In genomic region chr12:55829967-55830600, GRCh38 we compare ENCODE assay signal across 1 cellular context.
A peak's percentile ranks its signal among the peaks of the same experiment; 100 is the strongest.
TF ChIP-seq lines count a peak whose summit lies in the region.

No MANE protein-coding gene starts in this region.

TF ChIP-seq in HepG2, 621 proteins besides CTCF, POLR2A, EP300 and RAD21 (continued from another document and continues in another):
- TF ChIP-seq, protein P1, sequence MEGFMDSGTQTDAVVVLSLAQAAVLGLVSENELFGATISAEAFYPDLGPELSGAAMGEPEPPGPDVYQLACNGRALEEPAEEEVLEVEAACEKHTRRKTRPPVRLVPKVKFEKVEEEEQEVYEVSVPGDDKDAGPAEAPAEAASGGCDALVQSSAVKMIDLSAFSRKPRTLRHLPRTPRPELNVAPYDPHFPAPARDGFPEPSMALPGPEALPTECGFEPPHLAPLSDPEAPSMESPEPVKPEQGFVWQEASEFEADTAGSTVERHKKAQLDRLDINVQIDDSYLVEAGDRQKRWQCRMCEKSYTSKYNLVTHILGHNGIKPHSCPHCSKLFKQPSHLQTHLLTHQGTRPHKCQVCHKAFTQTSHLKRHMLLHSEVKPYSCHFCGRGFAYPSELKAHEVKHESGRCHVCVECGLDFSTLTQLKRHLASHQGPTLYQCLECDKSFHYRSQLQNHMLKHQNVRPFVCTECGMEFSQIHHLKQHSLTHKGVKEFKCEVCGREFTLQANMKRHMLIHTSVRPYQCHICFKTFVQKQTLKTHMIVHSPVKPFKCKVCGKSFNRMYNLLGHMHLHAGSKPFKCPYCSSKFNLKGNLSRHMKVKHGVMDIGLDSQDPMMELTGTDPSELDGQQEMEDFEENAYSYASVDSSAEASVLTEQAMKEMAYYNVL (CRISPR knock-in tag; IDR thresholded peaks at IDR 0.05; ENCODE audit: borderline replicate concordance): peak; percentile 16; the same call in 1 of the 2 replicates
- TF ChIP-seq NFIB (CRISPR knock-in tag; IDR thresholded peaks at IDR 0.05; ENCODE audit: borderline replicate concordance) (no peak), DDIT3 (CRISPR knock-in tag; IDR thresholded peaks at IDR 0.05) (no peak), CSRNP2 (CRISPR knock-in tag; conservative IDR thresholded peaks at IDR 0.05; ENCODE audit: low read depth) (no peak), SP2 (CRISPR knock-in tag; IDR thresholded peaks at IDR 0.05) (no peak), HOXD1 (CRISPR knock-in tag; IDR thresholded peaks at IDR 0.05) (no peak), ISL2 (CRISPR knock-in tag; IDR thresholded peaks at IDR 0.05) (no peak), CBX5 (CRISPR knock-in tag; IDR thresholded peaks at IDR 0.05; ENCODE audit: borderline replicate concordance) (no peak), ZNF75D (CRISPR knock-in tag; IDR thresholded peaks at IDR 0.05; ENCODE audit: borderline replicate concordance) (no peak), DMTF1 (CRISPR knock-in tag; IDR thresholded peaks at IDR 0.05) (no peak), NRL (CRISPR knock-in tag; IDR thresholded peaks at IDR 0.05; ENCODE audit: borderline replicate concordance) (no peak), NCOA1 (CRISPR knock-in tag; IDR thresholded peaks at IDR 0.05) (no peak; the same call in none of the 2 replicates), ZNF350 (CRISPR knock-in tag; IDR thresholded peaks at IDR 0.05; ENCODE audit: borderline replicate concordance, low read depth) (no peak), ZNF512B (CRISPR knock-in tag; IDR thresholded peaks at IDR 0.05; ENCODE audit: borderline replicate concordance) (no peak), ZNF678 (CRISPR knock-in tag; IDR thresholded peaks at IDR 0.05) (no peak), ZC3H4 (CRISPR knock-in tag; IDR thresholded peaks at IDR 0.05; ENCODE audit: borderline replicate concordance) (peak; percentile 27; the same call in 1 of the 2 replicates), ZNF430 (CRISPR knock-in tag; IDR thresholded peaks at IDR 0.05) (no peak), GLI4 (CRISPR knock-in tag; IDR thresholded peaks at IDR 0.05; ENCODE audit: borderline replicate concordance) (0 out of 2 replicates have a peak, but pooled peaks have one; percentile 11), CHD2 (IDR thresholded peaks at IDR 0.05; ENCODE audit: low read depth, low read length) (no peak), ZBTB4 (CRISPR knock-in tag; IDR thresholded peaks at IDR 0.05; ENCODE audit: borderline replicate concordance) (no peak), TRIM24 (CRISPR knock-in tag; IDR thresholded peaks at IDR 0.05) (no peak), ZNF776 (CRISPR knock-in tag; IDR thresholded peaks at IDR 0.05) (no peak), ZNF7 (CRISPR knock-in tag; IDR thresholded peaks at IDR 0.05) (no peak), THAP8 (CRISPR knock-in tag; IDR thresholded peaks at IDR 0.05; ENCODE audit: borderline replicate concordance) (no peak), ZSCAN22 (CRISPR knock-in tag; IDR thresholded peaks at IDR 0.05) (no peak), DRAP1 (CRISPR knock-in tag; IDR thresholded peaks at IDR 0.05) (0 out of 2 replicates have a peak, but pooled peaks have one; percentile 6), HDAC6 (IDR thresholded peaks at IDR 0.05; ENCODE audit: low read depth, low read length) (no peak), ZNF850 (CRISPR knock-in tag; conservative IDR thresholded peaks at IDR 0.05) (no peak), NFE2L1 (CRISPR knock-in tag; IDR thresholded peaks at IDR 0.05; ENCODE audit: borderline replicate concordance) (no peak), HHEX (CRISPR knock-in tag; IDR thresholded peaks at IDR 0.05) (no peak), SAP130 (CRISPR knock-in tag; IDR thresholded peaks at IDR 0.05; ENCODE audit: low read depth) (no peak; the same call in 1 of the 2 replicates), ZNF337 (CRISPR knock-in tag; IDR thresholded peaks at IDR 0.05; ENCODE audit: borderline replicate concordance, low read depth) (no peak), IRF2 (CRISPR knock-in tag; IDR thresholded peaks at IDR 0.05) (no peak), GATAD1 (CRISPR knock-in tag; IDR thresholded peaks at IDR 0.05) (no peak), CHCHD3 (CRISPR knock-in tag; IDR thresholded peaks at IDR 0.05) (no peak), SETDB1 (CRISPR knock-in tag; IDR thresholded peaks at IDR 0.05; ENCODE audit: borderline replicate concordance) (no peak), SIN3B (IDR thresholded peaks at IDR 0.05; ENCODE audit: low read length) (no peak; the same call in 1 of the 2 replicates), ZNF737 (CRISPR knock-in tag; IDR thresholded peaks at IDR 0.05; ENCODE audit: borderline replicate concordance) (no peak), ETV6 (CRISPR knock-in tag; conservative IDR thresholded peaks at IDR 0.05) (no peak), ZBTB46 (CRISPR knock-in tag; IDR thresholded peaks at IDR 0.05; ENCODE audit: borderline replicate concordance) (0 out of 2 replicates have a peak, but pooled peaks have one; percentile 34), GTF3A (CRISPR knock-in tag; conservative IDR thresholded peaks at IDR 0.05) (no peak), PTBP1 (IDR thresholded peaks at IDR 0.05; ENCODE audit: low read depth, low read length, poor library complexity, severe bottlenecking) (no peak)
- TF ChIP-seq, protein P2, sequence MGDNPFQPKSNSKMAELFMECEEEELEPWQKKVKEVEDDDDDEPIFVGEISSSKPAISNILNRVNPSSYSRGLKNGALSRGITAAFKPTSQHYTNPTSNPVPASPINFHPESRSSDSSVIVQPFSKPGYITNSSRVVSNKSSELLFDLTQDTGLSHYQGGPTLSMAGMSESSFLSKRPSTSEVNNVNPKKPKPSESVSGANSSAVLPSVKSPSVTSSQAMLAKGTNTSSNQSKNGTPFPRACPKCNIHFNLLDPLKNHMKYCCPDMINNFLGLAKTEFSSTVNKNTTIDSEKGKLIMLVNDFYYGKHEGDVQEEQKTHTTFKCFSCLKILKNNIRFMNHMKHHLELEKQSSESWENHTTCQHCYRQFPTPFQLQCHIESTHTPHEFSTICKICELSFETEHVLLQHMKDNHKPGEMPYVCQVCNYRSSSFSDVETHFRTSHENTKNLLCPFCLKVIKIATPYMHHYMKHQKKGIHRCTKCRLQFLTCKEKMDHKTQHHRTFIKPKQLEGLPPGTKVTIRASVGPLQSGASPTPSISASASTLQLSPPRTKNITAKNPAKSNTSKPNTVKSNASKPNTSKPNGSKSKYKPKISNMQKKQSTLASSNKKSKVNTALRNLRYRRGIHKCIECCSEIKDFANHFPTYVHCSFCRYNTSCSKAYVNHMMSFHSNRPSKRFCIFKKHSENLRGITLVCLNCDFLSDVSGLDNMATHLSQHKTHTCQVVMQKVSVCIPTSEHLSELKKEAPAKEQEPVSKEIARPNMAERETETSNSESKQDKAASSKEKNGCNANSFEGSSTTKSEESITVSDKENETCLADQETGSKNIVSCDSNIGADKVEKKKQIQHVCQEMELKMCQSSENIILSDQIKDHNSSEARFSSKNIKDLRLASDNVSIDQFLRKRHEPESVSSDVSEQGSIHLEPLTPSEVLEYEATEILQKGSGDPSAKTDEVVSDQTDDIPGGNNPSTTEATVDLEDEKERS (CRISPR knock-in tag; IDR thresholded peaks at IDR 0.05): no peak
- TF ChIP-seq, protein P3, sequence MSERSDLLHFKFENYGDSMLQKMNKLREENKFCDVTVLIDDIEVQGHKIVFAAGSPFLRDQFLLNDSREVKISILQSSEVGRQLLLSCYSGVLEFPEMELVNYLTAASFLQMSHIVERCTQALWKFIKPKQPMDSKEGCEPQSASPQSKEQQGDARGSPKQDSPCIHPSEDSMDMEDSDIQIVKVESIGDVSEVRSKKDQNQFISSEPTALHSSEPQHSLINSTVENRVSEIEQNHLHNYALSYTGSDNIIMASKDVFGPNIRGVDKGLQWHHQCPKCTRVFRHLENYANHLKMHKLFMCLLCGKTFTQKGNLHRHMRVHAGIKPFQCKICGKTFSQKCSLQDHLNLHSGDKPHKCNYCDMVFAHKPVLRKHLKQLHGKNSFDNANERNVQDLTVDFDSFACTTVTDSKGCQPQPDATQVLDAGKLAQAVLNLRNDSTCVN (CRISPR knock-in tag; IDR thresholded peaks at IDR 0.05; ENCODE audit: borderline replicate concordance): no peak
